16 cellular contexts compared by ENCODE assay signal in genomic region chr7:128097211-128097731, GRCh38.
"Had no signal": no experiment of that assay in that cellular context is flagged by ENCODE, and none has a peak within 500 bp of the region (broad histone marks: within the 10 kb centered on the region; RNA-seq: fewer than 3 reads in every experiment).

No MANE protein-coding gene starts in this region.

- H3K9me3 Mint-ChIP-seq: dendritic cell treated with granulocyte-macrophage colony-stimulating factor and Interleukin-4, amounts not matched to agents 40 ng/mL and 50 ng/mL, for 4 days; effector memory CD8-positive, alpha-beta T cell; immature natural killer cell; nephron progenitor cell; stimulated activated naive CD8-positive, alpha-beta T cell treated with anti-CD3 and anti-CD28 coated beads, Interleukin-15, Interleukin-2, amounts not matched to agents 100 ng/mL and 50 ng/mL, for 24 hours had no signal

- H3K4me3 ChIP-seq: esophagus squamous epithelium, gastroesophageal sphincter, tibial artery, upper lobe of left lung, uterus had no signal

- H3K27me3 Mint-ChIP-seq: dendritic cell treated with granulocyte-macrophage colony-stimulating factor and Interleukin-4, amounts not matched to agents 40 ng/mL and 50 ng/mL, for 4 days; effector memory CD8-positive, alpha-beta T cell; naive thymus-derived CD4-positive, alpha-beta T cell; stimulated activated naive CD8-positive, alpha-beta T cell treated with anti-CD3 and anti-CD28 coated beads, Interleukin-15, Interleukin-2, amounts not matched to agents 100 ng/mL and 50 ng/mL, for 24 hours had no signal

- H3K4me3 Mint-ChIP-seq: dendritic cell treated with granulocyte-macrophage colony-stimulating factor and Interleukin-4, amounts not matched to agents 40 ng/mL and 50 ng/mL, for 4 days; effector memory CD8-positive, alpha-beta T cell; immature natural killer cell; naive thymus-derived CD4-positive, alpha-beta T cell; nephron progenitor cell; stimulated activated naive CD8-positive, alpha-beta T cell treated with anti-CD3 and anti-CD28 coated beads, Interleukin-15, Interleukin-2, amounts not matched to agents 100 ng/mL and 50 ng/mL, for 24 hours had no signal

- ATAC-seq: effector memory CD8-positive, alpha-beta T cell; gastroesophageal sphincter; left ventricle myocardium superior; naive thymus-derived CD4-positive, alpha-beta T cell had no signal

- H3K27ac Mint-ChIP-seq: dendritic cell treated with granulocyte-macrophage colony-stimulating factor and Interleukin-4, amounts not matched to agents 40 ng/mL and 50 ng/mL, for 4 days; stimulated activated naive CD8-positive, alpha-beta T cell treated with anti-CD3 and anti-CD28 coated beads, Interleukin-15, Interleukin-2, amounts not matched to agents 100 ng/mL and 50 ng/mL, for 24 hours had no signal

- H3K27ac ChIP-seq: esophagus squamous epithelium, gastroesophageal sphincter, tibial artery, upper lobe of left lung, uterus had no signal

- H3K9me3 ChIP-seq: esophagus squamous epithelium, gastroesophageal sphincter, tibial artery, upper lobe of left lung, uterus had no signal

- H3K27me3 ChIP-seq: tibial artery, upper lobe of left lung, uterus had no signal

- DNase-seq: effector memory CD8-positive, alpha-beta T cell; esophagus squamous epithelium; immature natural killer cell; left ventricle myocardium superior; mesendoderm; naive thymus-derived CD4-positive, alpha-beta T cell; nephron progenitor cell; posterior cingulate gyrus; small intestine; stimulated activated CD4-positive, alpha-beta T cell treated with anti-CD3 and anti-CD28 coated beads, Interleukin-2, amount 100 ng/mL, for 48 hours; tibial artery; upper lobe of left lung; uterus had no signal
